In genomic region chr4:137602401-137602800, GRCh38 we compare ENCODE assay signal across 37 cellular contexts.
"Had no signal": no experiment of that assay in that cellular context is flagged by ENCODE, and none has a peak within 500 bp of the region (broad histone marks: within the 10 kb centered on the region; RNA-seq: fewer than 3 reads in every experiment).

No MANE protein-coding gene starts in this region.

- H3K9ac ChIP-seq: KMS-11 had no signal

- H3K4me3 ChIP-seq: Peyer's patch, SJSA1 had no signal

- H3K27ac Mint-ChIP-seq: activated B cell treated with CpG ODN at 0.5 μM for 24 hours; activated CD4-positive, alpha-beta memory T cell treated with anti-CD3 and anti-CD28 coated beads, Interleukin-2, amount 10 ng/mL, durations not matched to agents 7 days and 5 days; activated CD8-positive, alpha-beta memory T cell treated with anti-CD3 and anti-CD28 coated beads, Interleukin-2, amount 10 ng/mL, durations not matched to agents 7 days and 5 days; activated naive CD4-positive, alpha-beta T cell treated with anti-CD3 and anti-CD28 coated beads, Interleukin-2, amount 10 ng/mL, durations not matched to agents 7 days and 5 days; activated naive CD8-positive, alpha-beta T cell; activated naive CD8-positive, alpha-beta T cell treated with anti-CD3 and anti-CD28 coated beads, Interleukin-2, amount 50 U/mL, for 24 hours had no signal

- H3K27me3 Mint-ChIP-seq: activated B cell treated with CpG ODN at 0.5 μM for 24 hours; activated CD4-positive, alpha-beta memory T cell treated with anti-CD3 and anti-CD28 coated beads, Interleukin-2, amount 10 ng/mL, durations not matched to agents 7 days and 5 days; activated CD8-positive, alpha-beta memory T cell treated with anti-CD3 and anti-CD28 coated beads, Interleukin-2, amount 10 ng/mL, durations not matched to agents 7 days and 5 days; activated naive CD4-positive, alpha-beta T cell treated with anti-CD3 and anti-CD28 coated beads, Interleukin-2, amount 10 ng/mL, durations not matched to agents 7 days and 5 days; activated naive CD8-positive, alpha-beta T cell; activated naive CD8-positive, alpha-beta T cell treated with anti-CD3 and anti-CD28 coated beads, Interleukin-2, amount 50 U/mL, for 24 hours had no signal

- H3K9me3 Mint-ChIP-seq: activated CD4-positive, alpha-beta memory T cell treated with anti-CD3 and anti-CD28 coated beads, Interleukin-2, amount 10 ng/mL, durations not matched to agents 7 days and 5 days; activated naive CD4-positive, alpha-beta T cell treated with anti-CD3 and anti-CD28 coated beads, Interleukin-2, amount 10 ng/mL, durations not matched to agents 7 days and 5 days; activated naive CD8-positive, alpha-beta T cell treated with anti-CD3 and anti-CD28 coated beads, Interleukin-2, amount 50 U/mL, for 24 hours had no signal

- H3K4me1 ChIP-seq: Peyer's patch had no signal

- ATAC-seq: activated CD8-positive, alpha-beta memory T cell treated with anti-CD3 and anti-CD28 coated beads, Interleukin-2, amount 10 ng/mL, durations not matched to agents 7 days and 5 days; activated naive CD8-positive, alpha-beta T cell treated with anti-CD3 and anti-CD28 coated beads, Interleukin-2, amount 50 U/mL, for 24 hours had no signal

- H3K4me2 ChIP-seq: KMS-11 had no signal

- H3K27ac ChIP-seq: brain microvascular endothelial cell, KMS-11, Peyer's patch, SJSA1, VCaP had no signal

- H3K4me1 Mint-ChIP-seq: activated B cell treated with CpG ODN at 0.5 μM for 24 hours; activated CD4-positive, alpha-beta memory T cell treated with anti-CD3 and anti-CD28 coated beads, Interleukin-2, amount 10 ng/mL, durations not matched to agents 7 days and 5 days; activated CD8-positive, alpha-beta memory T cell treated with anti-CD3 and anti-CD28 coated beads, Interleukin-2, amount 10 ng/mL, durations not matched to agents 7 days and 5 days; activated naive CD4-positive, alpha-beta T cell treated with anti-CD3 and anti-CD28 coated beads, Interleukin-2, amount 10 ng/mL, durations not matched to agents 7 days and 5 days; activated naive CD8-positive, alpha-beta T cell treated with anti-CD3 and anti-CD28 coated beads, Interleukin-2, amount 50 U/mL, for 24 hours had no signal

- DNase-seq: activated B cell treated with CpG ODN at 0.5 μM for 24 hours; activated CD4-positive, alpha-beta memory T cell treated with anti-CD3 and anti-CD28 coated beads, Interleukin-2, amount 10 ng/mL, durations not matched to agents 7 days and 5 days; activated CD4-positive, alpha-beta T cell treated with anti-CD3 and anti-CD28 coated beads for 4 hours; activated CD4-positive, alpha-beta T cell treated with anti-CD3 and anti-CD28 coated beads, Interleukin-2, amount 50 U/mL, for 1 hour; activated CD4-positive, CD25-positive, alpha-beta regulatory T cell treated with anti-CD3 and anti-CD28 coated beads, Interleukin-2, amount 50 U/mL, for 72 hours; activated CD8-positive, alpha-beta memory T cell treated with anti-CD3 and anti-CD28 coated beads for 24 hours; activated CD8-positive, alpha-beta memory T cell treated with anti-CD3 and anti-CD28 coated beads, Interleukin-2, amount 10 ng/mL, durations not matched to agents 7 days and 5 days; activated CD8-positive, alpha-beta memory T cell treated with anti-CD3 and anti-CD28 coated beads, Interleukin-2, amount 50 U/mL, for 48 hours; activated effector memory CD4-positive, alpha-beta T cell treated with Interleukin-2 at 50 U/mL for 16 hours; activated naive CD4-positive, alpha-beta T cell treated with anti-CD3 and anti-CD28 coated beads, Interleukin-2, amount 10 ng/mL, durations not matched to agents 7 days and 5 days; activated naive CD8-positive, alpha-beta T cell treated with anti-CD3 and anti-CD28 coated beads, Interleukin-2, amount 50 U/mL, for 24 hours; activated T-cell treated with anti-CD3 and anti-CD28 coated beads, Interleukin-2, amount 50 U/mL, for 48 hours; anterior cingulate cortex; brain microvascular endothelial cell; MM.1S; MV-4-11; NCI-H1092; NCI-H1436 treated with DMSO at 0.1 percent for 48 hours; NCI-H1694 treated with DMSO at 0.1 percent for 48 hours; NCI-H2029; NCI-H2107; NCI-H2171; NCI-H510A; NCI-H526; NCI-H748 treated with DMSO at 0.1 percent for 48 hours; NK-92 treated with Interleukin-12 subunit alpha and Interleukin-12 subunit beta, amount 100 ng/mL, for 24 hours; Peyer's patch; RPMI8226; SHP77 treated with DMSO at 0.1 percent for 48 hours; SW 1271; T-helper 1 cell; T-helper 2 cell; T-helper 9 cell had no signal

- H3K27me3 ChIP-seq: brain microvascular endothelial cell, Peyer's patch, SJSA1 had no signal

- H3K9me3 ChIP-seq: Peyer's patch, SJSA1 had no signal

- H3K4me3 Mint-ChIP-seq: activated B cell treated with CpG ODN at 0.5 μM for 24 hours; activated CD4-positive, alpha-beta memory T cell treated with anti-CD3 and anti-CD28 coated beads, Interleukin-2, amount 10 ng/mL, durations not matched to agents 7 days and 5 days; activated CD8-positive, alpha-beta memory T cell treated with anti-CD3 and anti-CD28 coated beads, Interleukin-2, amount 10 ng/mL, durations not matched to agents 7 days and 5 days; activated naive CD4-positive, alpha-beta T cell treated with anti-CD3 and anti-CD28 coated beads, Interleukin-2, amount 10 ng/mL, durations not matched to agents 7 days and 5 days; activated naive CD8-positive, alpha-beta T cell; activated naive CD8-positive, alpha-beta T cell treated with anti-CD3 and anti-CD28 coated beads, Interleukin-2, amount 50 U/mL, for 24 hours had no signal

- H3K36me3 ChIP-seq: brain microvascular endothelial cell, Peyer's patch, SJSA1 had no signal
